In the genomic region with DNA sequence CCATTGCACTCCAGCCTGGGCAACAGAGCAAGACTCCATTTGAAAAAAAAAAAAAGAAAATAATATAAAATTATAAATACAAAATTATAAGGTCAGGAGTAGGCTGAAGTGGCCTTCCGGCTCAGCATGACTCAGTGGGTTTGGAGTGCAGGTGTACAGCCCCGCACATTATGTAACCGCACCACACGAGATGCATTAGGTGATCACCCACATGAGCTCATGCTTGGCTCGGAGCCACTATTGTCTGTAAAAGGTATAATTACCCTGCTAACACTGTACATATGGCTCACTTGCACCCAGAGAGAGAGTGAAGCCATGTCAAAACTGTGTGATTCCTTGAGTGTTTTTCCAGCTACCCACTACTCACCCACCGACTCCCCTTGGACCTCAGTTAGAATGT, we compare ENCODE assay signal across 21 cellular contexts.
DNase-seq lines count a peak whose midpoint lies in the region; ATAC-seq and TF ChIP-seq lines count a peak whose summit lies in the region.
"Had no signal": no experiment of that assay in that cellular context is flagged by ENCODE, and none has a peak within 500 bp of the region (broad histone marks: within the 10 kb centered on the region; RNA-seq: fewer than 3 reads in every experiment).

No MANE protein-coding gene starts in this region.

- H3K4me3 ChIP-seq in HEK293 (ENCODE audit: low read depth, low read length) = no peak overlapping the region
- H3K4me3 ChIP-seq: GM23338 had no signal

- H3K27ac ChIP-seq in HEK293 (ENCODE audit: extremely low read depth, low read depth, low read length) = no peak overlapping the region

- no peaks in the 10 kb centered on the region for H3K27me3 Mint-ChIP-seq in stimulated activated naive CD8-positive, alpha-beta T cell treated with anti-CD3 and anti-CD28 coated beads, Interleukin-15, amount 100 ng/mL, for 72 hours
- H3K27me3 Mint-ChIP-seq: CD4-positive, CD25-positive, alpha-beta regulatory T cell; T-cell had no signal

- no peak overlapping the region for H3K4me3 Mint-ChIP-seq in stimulated activated naive CD8-positive, alpha-beta T cell treated with anti-CD3 and anti-CD28 coated beads, Interleukin-15, amount 100 ng/mL, for 72 hours
- H3K4me3 Mint-ChIP-seq: CD4-positive, CD25-positive, alpha-beta regulatory T cell; GM23338; T-cell had no signal

- ATAC-seq in esophagus mucosa (peak; percentile 63), GM21717 (IDR thresholded peaks at IDR 0.05; ENCODE audit: unreplicated experiment) (no peak)
- ATAC-seq in stimulated activated naive CD8-positive, alpha-beta T cell treated with anti-CD3 and anti-CD28 coated beads, Interleukin-15, amount 100 ng/mL, for 72 hours = no peak
- ATAC-seq: GM23338, SK-N-SH treated with all-trans-retinoic acid at 6 μM for 48 hours, T-cell had no signal

- H3K4me1 ChIP-seq in HEK293 (ENCODE audit: control insufficient read depth, insufficient read depth, low read length) = no peaks in the 10 kb centered on the region
- H3K4me1 ChIP-seq: BE2C had no signal

- H3K36me3 ChIP-seq in HEK293 (ENCODE audit: control insufficient read depth in 2 of 2, insufficient read depth in 1 of 2, low read length in 2 of 2) = no peaks in the 10 kb centered on the region
- H3K36me3 ChIP-seq: BE2C had no signal

- no peak for TF ChIP-seq CTCF in HEK293 (tag by site-specific recombination; IDR thresholded peaks at IDR 0.05)

- H3K4me1 Mint-ChIP-seq in stimulated activated naive CD8-positive, alpha-beta T cell treated with anti-CD3 and anti-CD28 coated beads, Interleukin-15, amount 100 ng/mL, for 72 hours = no peaks in the 10 kb centered on the region
- H3K4me1 Mint-ChIP-seq: CD4-positive, CD25-positive, alpha-beta regulatory T cell; T-cell had no signal

- H3K9me3 Mint-ChIP-seq in stimulated activated naive CD8-positive, alpha-beta T cell treated with anti-CD3 and anti-CD28 coated beads, Interleukin-15, amount 100 ng/mL, for 72 hours = no peaks in the 10 kb centered on the region
- H3K9me3 Mint-ChIP-seq: GM23338 had no signal

- no peak overlapping the region for H3K27ac Mint-ChIP-seq in stimulated activated naive CD8-positive, alpha-beta T cell treated with anti-CD3 and anti-CD28 coated beads, Interleukin-15, amount 100 ng/mL, for 72 hours
- H3K27ac Mint-ChIP-seq: GM23338, T-cell had no signal

- DNase-seq in NCI-H2029 (lab: John Stamatoyannopoulos, UW) (peak; percentile 16), NCI-H2029 treated with DMSO at 0.1 percent for 48 hours (lab: John Stamatoyannopoulos, UW) (no peak), NCI-H748 treated with DMSO at 0.1 percent for 48 hours (lab: John Stamatoyannopoulos, UW) (peak; percentile 23)
- DNase-seq in stimulated activated naive CD8-positive, alpha-beta T cell treated with anti-CD3 and anti-CD28 coated beads, Interleukin-15, amount 100 ng/mL, for 72 hours = no peak
- DNase-seq: BE2C; CD4-positive, CD25-positive, alpha-beta regulatory T cell; DMS79; HCEC 1CT; KBM-7; MV-4-11; NCI-H1930; NCI-H2227 treated with DMSO at 0.1 percent for 48 hours; NCI-H524 treated with DMSO at 0.1 percent for 48 hours; NK-92 treated with Interleukin-12 subunit alpha and Interleukin-12 subunit beta, amount 100 ng/mL, for 24 hours; SIG-M5; T-cell had no signal

- H3K9me3 ChIP-seq in HEK293 (ENCODE audit: control insufficient read depth, insufficient read depth, low read depth, low read length) = no peaks in the 10 kb centered on the region
- H3K9me3 ChIP-seq: BE2C had no signal

- POLR2A ChIA-PET in HEK293 (lab: Yijun Ruan, JAX) = no interaction called here

- CTCF ChIA-PET in HEK293 (lab: Yijun Ruan, JAX) = no interaction called here

TF ChIP-seq in HEK293, 187 proteins besides CTCF, POLR2A, EP300 and RAD21:
- TF ChIP-seq ZNF202 (tag by site-specific recombination; IDR thresholded peaks at IDR 0.05; ENCODE audit: borderline replicate concordance) = no peak
- TF ChIP-seq ZNF433 (tag by site-specific recombination; IDR thresholded peaks at IDR 0.05; ENCODE audit: low read depth) = no peak
- no peak for TF ChIP-seq ZNF610 (tag by site-specific recombination; IDR thresholded peaks at IDR 0.05; ENCODE audit: borderline replicate concordance)
- TF ChIP-seq ZNF239 (tag by site-specific recombination; IDR thresholded peaks at IDR 0.05) = no peak
- TF ChIP-seq, protein P1, sequence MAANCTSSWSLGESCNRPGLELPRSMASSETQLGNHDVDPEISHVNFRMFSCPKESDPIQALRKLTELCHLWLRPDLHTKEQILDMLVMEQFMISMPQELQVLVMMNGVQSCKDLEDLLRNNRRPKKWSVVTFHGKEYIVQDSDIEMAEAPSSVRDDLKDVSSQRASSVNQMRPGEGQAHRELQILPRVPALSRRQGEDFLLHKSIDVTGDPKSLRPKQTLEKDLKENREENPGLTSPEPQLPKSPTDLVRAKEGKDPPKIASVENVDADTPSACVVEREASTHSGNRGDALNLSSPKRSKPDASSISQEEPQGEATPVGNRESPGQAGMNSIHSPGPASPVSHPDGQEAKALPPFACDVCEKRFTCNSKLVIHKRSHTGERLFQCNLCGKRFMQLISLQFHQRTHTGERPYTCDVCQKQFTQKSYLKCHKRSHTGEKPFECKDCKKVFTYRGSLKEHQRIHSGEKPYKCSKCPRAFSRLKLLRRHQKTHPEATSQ (tag by site-specific recombination; IDR thresholded peaks at IDR 0.05) = no peak
- TF ChIP-seq SP7 (tag by site-specific recombination; IDR thresholded peaks at IDR 0.05) = peak; percentile 77
- TF ChIP-seq, protein P2, sequence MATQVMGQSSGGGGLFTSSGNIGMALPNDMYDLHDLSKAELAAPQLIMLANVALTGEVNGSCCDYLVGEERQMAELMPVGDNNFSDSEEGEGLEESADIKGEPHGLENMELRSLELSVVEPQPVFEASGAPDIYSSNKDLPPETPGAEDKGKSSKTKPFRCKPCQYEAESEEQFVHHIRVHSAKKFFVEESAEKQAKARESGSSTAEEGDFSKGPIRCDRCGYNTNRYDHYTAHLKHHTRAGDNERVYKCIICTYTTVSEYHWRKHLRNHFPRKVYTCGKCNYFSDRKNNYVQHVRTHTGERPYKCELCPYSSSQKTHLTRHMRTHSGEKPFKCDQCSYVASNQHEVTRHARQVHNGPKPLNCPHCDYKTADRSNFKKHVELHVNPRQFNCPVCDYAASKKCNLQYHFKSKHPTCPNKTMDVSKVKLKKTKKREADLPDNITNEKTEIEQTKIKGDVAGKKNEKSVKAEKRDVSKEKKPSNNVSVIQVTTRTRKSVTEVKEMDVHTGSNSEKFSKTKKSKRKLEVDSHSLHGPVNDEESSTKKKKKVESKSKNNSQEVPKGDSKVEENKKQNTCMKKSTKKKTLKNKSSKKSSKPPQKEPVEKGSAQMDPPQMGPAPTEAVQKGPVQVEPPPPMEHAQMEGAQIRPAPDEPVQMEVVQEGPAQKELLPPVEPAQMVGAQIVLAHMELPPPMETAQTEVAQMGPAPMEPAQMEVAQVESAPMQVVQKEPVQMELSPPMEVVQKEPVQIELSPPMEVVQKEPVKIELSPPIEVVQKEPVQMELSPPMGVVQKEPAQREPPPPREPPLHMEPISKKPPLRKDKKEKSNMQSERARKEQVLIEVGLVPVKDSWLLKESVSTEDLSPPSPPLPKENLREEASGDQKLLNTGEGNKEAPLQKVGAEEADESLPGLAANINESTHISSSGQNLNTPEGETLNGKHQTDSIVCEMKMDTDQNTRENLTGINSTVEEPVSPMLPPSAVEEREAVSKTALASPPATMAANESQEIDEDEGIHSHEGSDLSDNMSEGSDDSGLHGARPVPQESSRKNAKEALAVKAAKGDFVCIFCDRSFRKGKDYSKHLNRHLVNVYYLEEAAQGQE (tag by site-specific recombination; IDR thresholded peaks at IDR 0.05) = no peak
- 0 out of 2 replicates have a peak, but pooled peaks have one; percentile 26 for TF ChIP-seq PRDM1 (tag by site-specific recombination; IDR thresholded peaks at IDR 0.05)
- TF ChIP-seq YY1 (tag by site-specific recombination; IDR thresholded peaks at IDR 0.05) = no peak
- TF ChIP-seq, protein P3, sequence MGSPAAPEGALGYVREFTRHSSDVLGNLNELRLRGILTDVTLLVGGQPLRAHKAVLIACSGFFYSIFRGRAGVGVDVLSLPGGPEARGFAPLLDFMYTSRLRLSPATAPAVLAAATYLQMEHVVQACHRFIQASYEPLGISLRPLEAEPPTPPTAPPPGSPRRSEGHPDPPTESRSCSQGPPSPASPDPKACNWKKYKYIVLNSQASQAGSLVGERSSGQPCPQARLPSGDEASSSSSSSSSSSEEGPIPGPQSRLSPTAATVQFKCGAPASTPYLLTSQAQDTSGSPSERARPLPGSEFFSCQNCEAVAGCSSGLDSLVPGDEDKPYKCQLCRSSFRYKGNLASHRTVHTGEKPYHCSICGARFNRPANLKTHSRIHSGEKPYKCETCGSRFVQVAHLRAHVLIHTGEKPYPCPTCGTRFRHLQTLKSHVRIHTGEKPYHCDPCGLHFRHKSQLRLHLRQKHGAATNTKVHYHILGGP (tag by site-specific recombination; IDR thresholded peaks at IDR 0.05) = no peak
- TF ChIP-seq ZNF366 (tag by site-specific recombination; conservative IDR thresholded peaks at IDR 0.05) = peak; percentile 50
- TF ChIP-seq TCF7L2 (IDR thresholded peaks at IDR 0.05; ENCODE audit: borderline replicate concordance, low read depth, low read length) = no peak

Comparison
In these comparisons a context has a peak if more than half of its experiments do, and no peak if none do; other contexts are left out.
1. DNase-seq: peak in NCI-H2029 (single experiment) and NCI-H748 treated with DMSO at 0.1 percent for 48 hours (single experiment); none in NCI-H2029 treated with DMSO at 0.1 percent for 48 hours (single experiment) and stimulated activated naive CD8-positive, alpha-beta T cell treated with anti-CD3 and anti-CD28 coated beads, Interleukin-15, amount 100 ng/mL, for 72 hours (0 of 2).